Comparison of ENCODE assay signal across 19 cellular contexts in genomic region chr12:119615518-119616475, GRCh38. TPM values are rescaled to one million over a fixed set of nuclear protein-coding genes. Genes with fewer than 3 reads are reported as not detected.
DNase-seq lines count a peak whose midpoint lies in the region; ATAC-seq and TF ChIP-seq lines count a peak whose summit lies in the region.
"Had no signal": no experiment of that assay in that cellular context is flagged by ENCODE, and none has a peak within 500 bp of the region (broad histone marks: within the 10 kb centered on the region; RNA-seq: fewer than 3 reads in every experiment).

No MANE protein-coding gene starts in this region.

- TF ChIP-seq EP300 in transverse colon (IDR thresholded peaks at IDR 0.05; ENCODE audit: low read depth), result no peak

- peaks cover 45 to 55% of the 10 kb centered on the region in 2 donors for H3K4me1 ChIP-seq in gastrocnemius medialis
- H3K4me1 ChIP-seq in transverse colon, result no peaks in the 10 kb centered on the region
- H3K4me1 ChIP-seq: Caco-2 had no signal

- TF ChIP-seq POLR2A in gastrocnemius medialis (IDR thresholded peaks at IDR 0.05), result peak; percentile 40 to 62
- TF ChIP-seq POLR2A in transverse colon (IDR thresholded peaks at IDR 0.05), result no peak

- H3K4me3 ChIP-seq in AG10803 (ENCODE audit: low read length), result no peak overlapping the region
- no peak overlapping the region for H3K4me3 ChIP-seq in gastrocnemius medialis
- no peak overlapping the region for H3K4me3 ChIP-seq in transverse colon
- H3K4me3 ChIP-seq: BLaER1 treated with 17β-estradiol and CSF1 and Interleukin-3, amounts not matched to agents 10 nM and 100 nM; GM23338 had no signal

- H3K27ac ChIP-seq in gastrocnemius medialis, result peak overlapping the region; percentile 84 to 96 (median 90)
- no peak overlapping the region for H3K27ac ChIP-seq in transverse colon
- H3K27ac ChIP-seq: BLaER1 treated with 17β-estradiol and CSF1 and Interleukin-3, amounts not matched to agents 10 nM and 100 nM had no signal

- no peaks in the 10 kb centered on the region for H3K9me3 ChIP-seq in gastrocnemius medialis
- no peaks in the 10 kb centered on the region for H3K9me3 ChIP-seq in transverse colon

- DNase-seq in AG10803 (ENCODE audit: low read depth), result peak; percentile 6
- peak; percentile 23 for DNase-seq in islet precursor cell
- peak; percentile 68 to 77 for DNase-seq in gastrocnemius medialis
- DNase-seq in CD1c-positive myeloid dendritic cell (ENCODE audit: extremely low spot score), result no peak
- DNase-seq in transverse colon, result no peak
- DNase-seq: 8988T; Caco-2; CD4-positive, CD25-positive, alpha-beta regulatory T cell; DMS153; DMS79; GDM1; HCEC 1CT had no signal

- intact Hi-C loops in gastrocnemius medialis (cut with DNase I; ENCODE audit: low total_unique reads), result no loop called here
- intact Hi-C loops in transverse colon (cut with DNase I; ENCODE audit: low total_unique reads), result no loop called here

- peak; percentile 28; the same call in 1 of the 3 replicates for ATAC-seq in SK-N-SH treated with all-trans-retinoic acid at 6 μM for 48 hours
- ATAC-seq in gastrocnemius medialis, result peak; percentile 90 to 91
- ATAC-seq in GM19395 (IDR thresholded peaks at IDR 0.05; ENCODE audit: unreplicated experiment), result no peak
- ATAC-seq in GM18511 (IDR thresholded peaks at IDR 0.05; ENCODE audit: unreplicated experiment), result no peak
- ATAC-seq: GM23338 had no signal

- TF ChIP-seq CTCF in AG10803 (conservative IDR thresholded peaks at IDR 0.05; ENCODE audit: low read length) (no peak), gastrocnemius medialis (IDR thresholded peaks at IDR 0.05 in 4 of 5, conservative IDR thresholded peaks at IDR 0.05 in 1 of 5) (no peak), transverse colon (IDR thresholded peaks at IDR 0.05) (no peak)

- in situ Hi-C loops in gastrocnemius medialis (cut with MboI; ENCODE audit: low sequenced_read_pairs in 4 of 4), result no loop called here
- in situ Hi-C loops in transverse colon (cut with MboI; ENCODE audit: low pct_ligation_motif_present in 1 of 4, low pct_unique_long_range_greater_than_20kb in 1 of 4, low sequenced_read_pairs in 3 of 4), result no loop called here

- WGBS in transverse colon (ENCODE audit: low coverage in 1 of 2), 2 donors, result 71 to 76% methylated on average over 8 to 9 of the region's 9 CpGs

- H3K27me3 ChIP-seq in gastrocnemius medialis (no peaks in the 10 kb centered on the region), transverse colon (no peaks in the 10 kb centered on the region)
- H3K27me3 ChIP-seq: BLaER1 treated with 17β-estradiol and CSF1 and Interleukin-3, amounts not matched to agents 10 nM and 100 nM had no signal

- H3K36me3 ChIP-seq in gastrocnemius medialis (no peaks in the 10 kb centered on the region), transverse colon (no peaks in the 10 kb centered on the region)
- H3K36me3 ChIP-seq: BLaER1 treated with 17β-estradiol and CSF1 and Interleukin-3, amounts not matched to agents 10 nM and 100 nM had no signal

TF ChIP-seq in SK-N-SH treated with all-trans-retinoic acid at 6 μM for 48 hours, 23 proteins besides CTCF, POLR2A, EP300 and RAD21:
- TF ChIP-seq ZFP3 (CRISPR knock-in tag; IDR thresholded peaks at IDR 0.05) (no peak), ZC3H10 (CRISPR knock-in tag; IDR thresholded peaks at IDR 0.05) (no peak), RARB (CRISPR knock-in tag; IDR thresholded peaks at IDR 0.05) (no peak), ISL1 (CRISPR knock-in tag; IDR thresholded peaks at IDR 0.05) (no peak), TCF4 (CRISPR knock-in tag; IDR thresholded peaks at IDR 0.05; ENCODE audit: borderline replicate concordance) (no peak), ZFP30 (CRISPR knock-in tag; IDR thresholded peaks at IDR 0.05) (no peak), ZNF70 (CRISPR knock-in tag; IDR thresholded peaks at IDR 0.05) (no peak), PATZ1 (CRISPR knock-in tag; IDR thresholded peaks at IDR 0.05; ENCODE audit: borderline replicate concordance) (no peak), TSHZ2 (CRISPR knock-in tag; IDR thresholded peaks at IDR 0.05) (no peak), SNAI2 (CRISPR knock-in tag; IDR thresholded peaks at IDR 0.05) (no peak), GLIS3 (CRISPR knock-in tag; IDR thresholded peaks at IDR 0.05) (no peak), ARNTL (CRISPR knock-in tag; IDR thresholded peaks at IDR 0.05; ENCODE audit: borderline replicate concordance, low read depth) (no peak), ZNF565 (CRISPR knock-in tag; conservative IDR thresholded peaks at IDR 0.05; ENCODE audit: low read depth) (no peak), BACH2 (CRISPR knock-in tag; IDR thresholded peaks at IDR 0.05; ENCODE audit: borderline replicate concordance) (no peak), ZNF8 (CRISPR knock-in tag; IDR thresholded peaks at IDR 0.05) (no peak), OSR1 (CRISPR knock-in tag; IDR thresholded peaks at IDR 0.05) (no peak), TOX (CRISPR knock-in tag; IDR thresholded peaks at IDR 0.05; ENCODE audit: borderline replicate concordance) (no peak)
- TF ChIP-seq, protein P1, sequence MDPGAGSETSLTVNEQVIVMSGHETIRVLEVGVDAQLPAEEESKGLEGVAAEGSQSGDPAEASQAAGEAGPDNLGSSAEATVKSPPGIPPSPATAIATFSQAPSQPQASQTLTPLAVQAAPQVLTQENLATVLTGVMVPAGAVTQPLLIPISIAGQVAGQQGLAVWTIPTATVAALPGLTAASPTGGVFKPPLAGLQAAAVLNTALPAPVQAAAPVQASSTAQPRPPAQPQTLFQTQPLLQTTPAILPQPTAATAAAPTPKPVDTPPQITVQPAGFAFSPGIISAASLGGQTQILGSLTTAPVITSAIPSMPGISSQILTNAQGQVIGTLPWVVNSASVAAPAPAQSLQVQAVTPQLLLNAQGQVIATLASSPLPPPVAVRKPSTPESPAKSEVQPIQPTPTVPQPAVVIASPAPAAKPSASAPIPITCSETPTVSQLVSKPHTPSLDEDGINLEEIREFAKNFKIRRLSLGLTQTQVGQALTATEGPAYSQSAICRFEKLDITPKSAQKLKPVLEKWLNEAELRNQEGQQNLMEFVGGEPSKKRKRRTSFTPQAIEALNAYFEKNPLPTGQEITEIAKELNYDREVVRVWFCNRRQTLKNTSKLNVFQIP (CRISPR knock-in tag; IDR thresholded peaks at IDR 0.05; ENCODE audit: borderline replicate concordance, low read depth), result no peak
TF ChIP-seq in SK-N-SH treated with all-trans-retinoic acid at 6 μM for 48 hours: peak in this region for 0.

RNA-seq across cellular contexts. Expression of gene TMEM233, which starts 22.2 kb away (rescaled TPM):
- 10 to 100 TPM; 25.2 to 89.1 (median 57.8) TPM for total RNA-seq in gastrocnemius medialis
- under 1 TPM in 1 of 4 donors, not detected in 3; 0.27 TPM for total RNA-seq in transverse colon
- total RNA-seq: B cell; Caco-2; CD4-positive, CD25-positive, alpha-beta regulatory T cell; HT-29 had no signal

RNA-seq across cellular contexts. Expression of gene PRKAB1, which starts 52.1 kb away (rescaled TPM):
- 10 to 100 TPM in 3 of 4 donors, 1 to 10 TPM in 1; 7.1 to 21.0 (median 17.6) TPM for total RNA-seq in gastrocnemius medialis
- 100 to 1,000 TPM in 1 of 4 donors, 10 to 100 TPM in 3; 46.0 to 151 (median 89.3) TPM for total RNA-seq in transverse colon

Comparison
In these comparisons a context has a peak if more than half of its experiments do, and no peak if none do; other contexts are left out.
1. DNase-seq: peak in AG10803 (single experiment), islet precursor cell (single experiment) and gastrocnemius medialis (2 of 2); none in CD1c-positive myeloid dendritic cell (single experiment) and transverse colon (single experiment).
2. ATAC-seq: peak in SK-N-SH treated with all-trans-retinoic acid at 6 μM for 48 hours (single experiment) and gastrocnemius medialis (2 of 2); none in GM19395 (single experiment) and GM18511 (single experiment).
3. H3K27ac ChIP-seq: peak in gastrocnemius medialis (4 of 4); none in transverse colon (0 of 4).
4. RNA of gene TMEM233, which starts 22.2 kb away (total RNA-seq): 25.2 to 89.1 TPM in gastrocnemius medialis; 0.27 TPM in transverse colon; every median in the first group is over 10 times any median in the second.